8 cellular contexts compared by ENCODE assay signal in genomic region chr13:31965361-31966066, GRCh38.
DNase-seq lines count a peak whose midpoint lies in the region; ATAC-seq and TF ChIP-seq lines count a peak whose summit lies in the region.

No MANE protein-coding gene starts in this region.

- no peaks in the 10 kb centered on the region for H3K36me3 ChIP-seq in SK-N-SH (replicated peaks in 1 of 2; ENCODE audit: control insufficient read depth in 1 of 2, insufficient read depth in 2 of 2, low read length in 1 of 2)

- no peak overlapping the region for H2AFZ ChIP-seq in SK-N-SH (ENCODE audit: low read depth)

- peaks cover 12% of the 10 kb centered on the region for H3F3A ChIP-seq in SK-N-SH (replicated peaks; ENCODE audit: insufficient read depth)

- H3K9ac ChIP-seq in SK-N-SH, result no peak overlapping the region

- H4K20me1 ChIP-seq in SK-N-SH (ENCODE audit: insufficient read depth), result no peaks in the 10 kb centered on the region

- no peak for TF ChIP-seq EP300 in SK-N-SH (IDR thresholded peaks at IDR 0.05; ENCODE audit: borderline replicate concordance in 1 of 2, low read depth in 1 of 2, low read length in 1 of 2)

- 60% methylated on average over 3 of the region's 3 CpGs for WGBS in SK-N-SH (ENCODE audit: low lambda C conversion rate)

- CTCF ChIA-PET in SK-N-SH (lab: Yijun Ruan, JAX), result interaction anchor here (0.6 kb wide), 2 partner anchors 15 to 54 kb away, joined by 3 read pairs; no protein-coding TSS in a partner anchor

- H3K27ac ChIP-seq in SK-N-SH (ENCODE audit: low read depth in 2 of 2, low read length in 1 of 2), result no peak overlapping the region

- no peaks in the 10 kb centered on the region for H3K9me2 ChIP-seq in SK-N-SH

- H3K4me2 ChIP-seq in SK-N-SH, result no peak overlapping the region

- no peak overlapping the region for H3K4me3 ChIP-seq in SK-N-SH (ENCODE audit: low read depth in 2 of 2, low read length in 1 of 2)

- DNase-seq in amniotic stem cell (lab: John Stamatoyannopoulos, UW) (peak; percentile 26), omental fat pad (ENCODE audit: low spot score) (no peak), iPS-NIHi11 (ENCODE audit: low spot score) (no peak), SK-N-SH (no peak), 8988T (no peak)

- TF ChIP-seq CTCF in omental fat pad (IDR thresholded peaks at IDR 0.05) (no peak), SK-N-SH (IDR thresholded peaks at IDR 0.05) (no peak)

- no peak for TF ChIP-seq RAD21 in SK-N-SH (IDR thresholded peaks at IDR 0.05; ENCODE audit: low read length)

- no peaks in the 10 kb centered on the region for H3K27me3 ChIP-seq in SK-N-SH (ENCODE audit: insufficient read depth)

- no peaks in the 10 kb centered on the region for H3K9me3 ChIP-seq in SK-N-SH

- peaks cover 0 to 9% of the 10 kb centered on the region in 2 experiments; a peak in 2 of 4 replicates for H3K4me1 ChIP-seq in SK-N-SH (ENCODE audit: control insufficient read depth in 1 of 2, insufficient read depth in 2 of 2, low read depth in 1 of 2, low read length in 1 of 2)

- peak; percentile 94 for ATAC-seq in GM18909 (IDR thresholded peaks at IDR 0.05; ENCODE audit: poor library complexity, unreplicated experiment)
- peak; percentile 83 for ATAC-seq in HG02943 (IDR thresholded peaks at IDR 0.05; ENCODE audit: low read depth, unreplicated experiment)
- peak; percentile 59 for ATAC-seq in omental fat pad (ENCODE audit: low FRiP score)
- no peak for ATAC-seq in GM19328 (IDR thresholded peaks at IDR 0.05; ENCODE audit: unreplicated experiment)

- no peaks in the 10 kb centered on the region for H3K79me2 ChIP-seq in SK-N-SH (ENCODE audit: insufficient read depth)

- POLR2A ChIA-PET in SK-N-SH (lab: Yijun Ruan, JAX), result no interaction called here

TF ChIP-seq in SK-N-SH, 30 proteins besides CTCF, POLR2A, EP300 and RAD21:
- no peak for TF ChIP-seq CHD2 (IDR thresholded peaks at IDR 0.05; ENCODE audit: low read length, partially characterized antibody)
